Comparison of ENCODE assay signal across 1 cellular context in genomic region chr17:81258292-81258691, GRCh38.
TF ChIP-seq lines count a peak whose summit lies in the region.

No MANE protein-coding gene starts in this region.

TF ChIP-seq in H1, 55 proteins besides CTCF, POLR2A, EP300 and RAD21:
- TF ChIP-seq GABPA (IDR thresholded peaks at IDR 0.05; ENCODE audit: borderline replicate concordance, insufficient read depth, low read length) = peak; percentile 35; the same call in 1 of the 2 replicates
- no peak for TF ChIP-seq SUZ12 (IDR thresholded peaks at IDR 0.05; ENCODE audit: low read length)
TF ChIP-seq in H1: peak in this region for 1.
